Comparison of ENCODE assay signal across 8 cellular contexts in the genomic region with DNA sequence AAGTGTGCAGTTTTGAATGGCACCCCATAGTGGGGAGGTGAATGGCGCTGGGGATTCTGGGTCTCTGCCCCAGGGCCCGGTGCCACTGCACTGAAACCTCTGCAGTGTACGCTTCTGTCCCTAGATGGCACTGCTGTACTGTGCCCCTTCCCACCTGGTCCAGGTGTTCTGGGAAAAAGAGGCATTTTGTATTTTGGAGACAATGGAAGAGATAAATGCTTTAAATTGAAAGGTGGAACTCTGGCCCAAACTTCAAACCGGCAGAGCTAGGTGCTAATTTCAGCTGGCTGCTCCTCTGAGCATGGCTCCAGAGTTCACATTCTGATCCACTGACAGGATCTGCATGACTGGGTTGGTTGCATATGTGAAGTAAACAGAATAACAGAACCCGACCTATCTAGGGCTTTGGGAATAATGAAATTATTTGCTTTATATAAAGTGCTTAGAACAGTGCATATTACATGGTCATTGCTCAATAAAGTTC. TPM values are rescaled to one million over a fixed set of nuclear protein-coding genes. Genes with fewer than 3 reads are reported as not detected.
A peak's percentile ranks its signal among the peaks of the same experiment; 100 is the strongest.
DNase-seq lines count a peak whose midpoint lies in the region; TF ChIP-seq lines count a peak whose summit lies in the region.

No MANE protein-coding gene starts in this region.

- H3K4me3 Mint-ChIP-seq in activated T-cell treated with anti-CD3 and anti-CD28 coated beads, Interleukin-2, amount 50 U/mL, for 24 hours = no peak overlapping the region
- no peak overlapping the region for H3K4me3 Mint-ChIP-seq in type B pancreatic cell

- peaks cover 11% of the 10 kb centered on the region for H3K27me3 Mint-ChIP-seq in activated T-cell treated with anti-CD3 and anti-CD28 coated beads, Interleukin-2, amount 50 U/mL, for 24 hours
- peaks cover 6% of the 10 kb centered on the region for H3K27me3 Mint-ChIP-seq in type B pancreatic cell

- no peak overlapping the region for H3K27ac Mint-ChIP-seq in activated T-cell treated with anti-CD3 and anti-CD28 coated beads, Interleukin-2, amount 50 U/mL, for 24 hours
- peak overlapping the region; percentile 83 for H3K27ac Mint-ChIP-seq in type B pancreatic cell

- H3K36me3 Mint-ChIP-seq in activated T-cell treated with anti-CD3 and anti-CD28 coated beads, Interleukin-2, amount 50 U/mL, for 24 hours (ENCODE audit: low read depth) = no peaks in the 10 kb centered on the region
- no peaks in the 10 kb centered on the region for H3K36me3 Mint-ChIP-seq in type B pancreatic cell

- peak; percentile 38 for DNase-seq in activated CD8-positive, alpha-beta memory T cell treated with anti-CD3 and anti-CD28 coated beads, Interleukin-2, amount 50 U/mL, for 4 hours
- no peak for DNase-seq in activated CD8-positive, alpha-beta memory T cell treated with anti-CD3 and anti-CD28 coated beads for 24 hours
- peak; percentile 84 for DNase-seq in NCI-H146 treated with DMSO at 0.1 percent for 48 hours (lab: John Stamatoyannopoulos, UW; ENCODE audit: unreplicated experiment)
- peak; percentile 57 for DNase-seq in activated T-cell treated with anti-CD3 and anti-CD28 coated beads, Interleukin-2, amount 50 U/mL, for 24 hours
- DNase-seq in hepatic stellate cell (ENCODE audit: low spot score) = peak; percentile 77
- no peak for DNase-seq in type B pancreatic cell (ENCODE audit: extremely low spot score, unreplicated experiment)
- DNase-seq in T1000 (lab: John Stamatoyannopoulos, UW) = no peak
- DNase-seq in RKO (ENCODE audit: low spot score) = no peak

- H3K9me3 Mint-ChIP-seq in activated T-cell treated with anti-CD3 and anti-CD28 coated beads, Interleukin-2, amount 50 U/mL, for 24 hours = no peaks in the 10 kb centered on the region
- no peaks in the 10 kb centered on the region for H3K9me3 Mint-ChIP-seq in type B pancreatic cell

- no peaks in the 10 kb centered on the region for H3K4me1 Mint-ChIP-seq in activated T-cell treated with anti-CD3 and anti-CD28 coated beads, Interleukin-2, amount 50 U/mL, for 24 hours (ENCODE audit: low read depth)
- peaks cover 33% of the 10 kb centered on the region for H3K4me1 Mint-ChIP-seq in type B pancreatic cell (ENCODE audit: unreplicated experiment)

- peak; percentile 78 for TF ChIP-seq CTCF in type B pancreatic cell (conservative IDR thresholded peaks at IDR 0.05)

RNA-seq across cellular contexts. Expression of gene KRT80, which starts 52.2 kb away (rescaled TPM):
- 23.1 and 65.1 TPM in 2 replicates for total RNA-seq in type B pancreatic cell (ENCODE audit: low replicate concordance)

Comparison
In these comparisons a context has a peak if more than half of its experiments do, and no peak if none do; other contexts are left out.
1. DNase-seq: peak in activated CD8-positive, alpha-beta memory T cell treated with anti-CD3 and anti-CD28 coated beads, Interleukin-2, amount 50 U/mL, for 4 hours (single experiment), NCI-H146 treated with DMSO at 0.1 percent for 48 hours (single experiment), activated T-cell treated with anti-CD3 and anti-CD28 coated beads, Interleukin-2, amount 50 U/mL, for 24 hours (single experiment) and hepatic stellate cell (single experiment); none in activated CD8-positive, alpha-beta memory T cell treated with anti-CD3 and anti-CD28 coated beads for 24 hours (single experiment), type B pancreatic cell (single experiment), T1000 (single experiment) and RKO (single experiment).